ENCODE assay signal across 2 cellular contexts in the genomic region with DNA sequence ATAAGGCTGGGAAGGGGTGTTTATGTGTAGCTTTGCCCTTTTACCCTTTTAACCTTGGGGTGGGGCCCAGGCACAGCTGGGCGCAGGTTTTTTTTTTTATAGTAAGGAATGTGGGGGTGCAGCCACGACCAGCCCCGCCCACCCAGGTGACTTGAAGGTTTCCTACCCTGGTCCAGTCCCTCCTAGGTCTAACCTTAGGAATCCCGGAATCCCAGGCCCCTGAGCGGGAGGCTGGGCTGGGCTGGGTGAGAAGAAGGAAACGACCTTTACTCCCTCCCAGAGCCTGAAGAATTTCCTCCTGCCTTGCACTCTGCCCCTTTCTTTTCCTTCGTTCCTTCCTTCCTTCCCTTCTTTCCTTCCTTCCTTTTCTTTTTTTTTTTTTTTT.
TF ChIP-seq lines count a peak whose summit lies in the region.

No MANE protein-coding gene starts in this region.

TF ChIP-seq in Ishikawa, 13 proteins besides CTCF, POLR2A, EP300 and RAD21:
- TF ChIP-seq TAF1 (IDR thresholded peaks at IDR 0.05; ENCODE audit: low read depth): no peak
- 0 out of 2 replicates have a peak, but pooled peaks have one; percentile 19 for TF ChIP-seq TEAD4 (IDR thresholded peaks at IDR 0.05)

TF ChIP-seq in H1, 55 proteins besides CTCF, POLR2A, EP300 and RAD21:
- TF ChIP-seq MAFK (IDR thresholded peaks at IDR 0.05; ENCODE audit: low read depth, low read length): no peak
- TF ChIP-seq TAF7 (optimal IDR thresholded peaks at IDR 0.05; ENCODE audit: borderline replicate concordance, low read depth, low read length): no peak
- TF ChIP-seq EZH2 (IDR thresholded peaks at IDR 0.05; ENCODE audit: low read depth, low read length, severe bottlenecking): no peak
- no peak for TF ChIP-seq CTBP2 (IDR thresholded peaks at IDR 0.05; ENCODE audit: borderline replicate concordance, insufficient read depth, insufficient read length, low read length)
- no peak for TF ChIP-seq SUZ12 (IDR thresholded peaks at IDR 0.05; ENCODE audit: low read length)
- TF ChIP-seq RFX5 (IDR thresholded peaks at IDR 0.05; ENCODE audit: borderline replicate concordance, low read depth, low read length): no peak
- TF ChIP-seq TAF1 (IDR thresholded peaks at IDR 0.05; ENCODE audit: low read depth, low read length): no peak
- TF ChIP-seq SP1 (IDR thresholded peaks at IDR 0.05; ENCODE audit: low read depth, low read length): 0 out of 2 replicates have a peak, but pooled peaks have one; percentile 2
- TF ChIP-seq RXRA (IDR thresholded peaks at IDR 0.05; ENCODE audit: insufficient read depth, low read depth, low read length): 0 out of 2 replicates have a peak, but pooled peaks have one; percentile 23
- no peak for TF ChIP-seq CBX8 (IDR thresholded peaks at IDR 0.05; ENCODE audit: borderline replicate concordance, low read depth, low read length)
